ENCODE assay signal across 8 cellular contexts in the genomic region with DNA sequence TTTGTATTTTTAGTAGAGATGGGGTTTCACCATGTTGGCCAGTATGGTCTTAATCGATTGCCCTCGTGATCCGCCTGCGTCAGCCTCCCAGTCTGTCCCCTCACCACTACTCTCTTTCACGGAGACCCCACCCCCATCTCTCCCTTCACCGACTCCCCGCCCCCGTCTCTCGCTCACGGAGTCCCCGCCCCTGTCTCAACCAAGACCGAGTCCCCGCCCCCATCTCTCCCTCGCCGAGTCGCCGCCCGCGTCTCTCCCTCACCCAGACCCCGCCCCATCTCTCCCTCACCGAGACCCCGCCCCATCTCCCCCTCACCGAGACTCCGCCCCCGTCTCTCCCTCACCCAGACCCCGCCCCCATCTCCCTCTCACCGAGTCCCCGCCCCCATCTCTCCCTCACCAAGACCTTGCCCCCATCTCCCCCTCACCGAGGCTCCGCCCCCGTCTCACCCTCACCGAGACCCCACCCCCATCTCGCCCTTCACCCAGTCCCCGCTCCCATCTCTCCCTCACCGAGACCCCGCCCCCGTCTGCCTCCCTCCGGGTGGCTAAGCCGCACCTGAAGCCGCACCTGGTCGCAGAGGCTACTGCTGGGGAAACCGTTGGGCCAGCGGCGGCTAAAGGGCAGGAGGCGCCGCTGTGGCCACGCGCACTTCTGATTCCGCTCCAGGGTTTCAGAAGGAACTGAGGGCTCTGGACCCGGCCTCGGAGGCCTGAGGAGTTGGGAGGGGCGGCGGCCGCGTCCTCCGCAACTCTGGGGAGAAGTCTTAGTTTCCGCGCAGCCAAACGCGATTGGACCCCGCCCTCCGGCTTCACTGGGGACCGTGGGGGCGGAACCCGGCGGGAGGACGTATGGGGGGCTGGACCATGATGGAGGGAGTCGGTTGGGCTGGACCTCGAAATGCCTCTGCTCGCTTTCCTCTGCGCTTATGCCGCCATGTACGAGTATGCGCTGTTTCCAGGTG. TPM values are rescaled to one million over a fixed set of nuclear protein-coding genes. Genes with fewer than 3 reads are reported as not detected.
DNase-seq lines count a peak whose midpoint lies in the region; ATAC-seq, FAIRE-seq and TF ChIP-seq lines count a peak whose summit lies in the region.

No MANE protein-coding gene starts in this region.

- no peaks in the 10 kb centered on the region for H3K9me3 Mint-ChIP-seq in chondrocyte (ENCODE audit: low read depth)

- CTCF ChIA-PET in A549 (lab: Yijun Ruan, JAX) = no interaction called here

- H3K27ac ChIP-seq in A549 = peak overlapping the region; percentile 87 to 91

- TF ChIP-seq CTCF in A549 (IDR thresholded peaks at IDR 0.05) (no peak), chondrocyte (IDR thresholded peaks at IDR 0.05) (no peak), kidney epithelial cell (IDR thresholded peaks at IDR 0.05; ENCODE audit: insufficient read depth, low read length, poor library complexity, severe bottlenecking) (no peak)

- no peak; the same call in 1 of the 2 replicates for TF ChIP-seq POLR2A in A549 (IDR thresholded peaks at IDR 0.05; ENCODE audit: low read length)

- H3K27ac Mint-ChIP-seq in chondrocyte (ENCODE audit: unreplicated experiment) = peak overlapping the region; percentile 95

- DNase-seq in A549 (ENCODE audit: low read depth in 1 of 2, low spot score in 1 of 2) (peak; percentile 70 to 93), NCI-H446 (lab: John Stamatoyannopoulos, UW) (peak; percentile 59 to 93), chondrocyte (ENCODE audit: low spot score) (peak; percentile 99), kidney epithelial cell (ENCODE audit: low read depth) (peak; percentile 70)
- DNase-seq in activated CD4-positive, alpha-beta T cell treated with anti-CD3 and anti-CD28 coated beads for 24 hours (ENCODE audit: low read depth in 2 of 2) = peak; percentile 98 to 99
- DNase-seq in stimulated activated CD4-positive, alpha-beta T cell treated with anti-CD3 and anti-CD28 coated beads, Interleukin-15, amount 100 ng/mL, for 24 hours = peak; percentile 100

- H3K4me3 ChIP-seq in A549 (peak overlapping the region; percentile 67), kidney epithelial cell (ENCODE audit: low read depth, low read length) (peak overlapping the region; percentile 75)

- no peaks in the 10 kb centered on the region for H3K36me3 Mint-ChIP-seq in chondrocyte (ENCODE audit: low read depth)

- peaks cover 12% of the 10 kb centered on the region; the same call in 1 of the 3 replicates for H3K4me1 ChIP-seq in A549

- no peaks in the 10 kb centered on the region for H3K27me3 Mint-ChIP-seq in chondrocyte (ENCODE audit: low read depth)

- peaks cover 3% of the 10 kb centered on the region; the same call in 1 of the 3 replicates for H3K9me3 ChIP-seq in A549

- H3K27me3 ChIP-seq in kidney epithelial cell (ENCODE audit: control insufficient read depth, insufficient read depth, low read length) = no peaks in the 10 kb centered on the region

- peaks cover 29% of the 10 kb centered on the region for H3K4me1 Mint-ChIP-seq in chondrocyte (ENCODE audit: low read depth)

- FAIRE-seq in A549 (lab: Jason Lieb, UNC) = no peak

- no peak for TF ChIP-seq RAD21 in A549 (conservative IDR thresholded peaks at IDR 0.05 in 1 of 2, IDR thresholded peaks at IDR 0.05 in 1 of 2)

- no peaks in the 10 kb centered on the region for H3K36me3 ChIP-seq in kidney epithelial cell (ENCODE audit: control insufficient read depth, insufficient read depth, low read length)

- ATAC-seq in A549 (peak; percentile 89 to 93), GM18868 (IDR thresholded peaks at IDR 0.05; ENCODE audit: unreplicated experiment) (peak; percentile 78), HG03135 (IDR thresholded peaks at IDR 0.05; ENCODE audit: unreplicated experiment) (peak; percentile 77)

- POLR2A ChIA-PET in A549 (lab: Yijun Ruan, JAX) = interaction anchor here (0.7 kb wide), 1 partner anchor 123 kb away, joined by 7 read pairs; no protein-coding TSS in a partner anchor

- WGBS in A549 (ENCODE audit: missing lambda C conversion rate) = 37% methylated on average over 13 of the region's 74 CpGs

- H3K4me3 Mint-ChIP-seq in chondrocyte (ENCODE audit: unreplicated experiment) = peak overlapping the region; percentile 80

- peak overlapping the region; percentile 91 for H3K4me2 ChIP-seq in A549

- no peak for TF ChIP-seq EP300 in A549 (IDR thresholded peaks at IDR 0.05)

TF ChIP-seq in A549, 52 proteins besides CTCF, POLR2A, EP300 and RAD21:
- TF ChIP-seq ZSCAN20 (CRISPR knock-in tag; IDR thresholded peaks at IDR 0.05) (no peak), CHD4 (IDR thresholded peaks at IDR 0.05; ENCODE audit: borderline replicate concordance) (no peak), JUNB (IDR thresholded peaks at IDR 0.05) (no peak), MAFK (IDR thresholded peaks at IDR 0.05; ENCODE audit: partially characterized antibody) (no peak), PHF8 (IDR thresholded peaks at IDR 0.05; ENCODE audit: borderline replicate concordance, low read depth) (peak; percentile 83), RNF2 (IDR thresholded peaks at IDR 0.05; ENCODE audit: borderline replicate concordance, low read depth) (no peak), JUN (IDR thresholded peaks at IDR 0.05) (peak in 1 of 2 experiments; percentile 28; a peak in 1 of 5 replicates), ZC3H11A (IDR thresholded peaks at IDR 0.05) (no peak), GATA3 (IDR thresholded peaks at IDR 0.05; ENCODE audit: borderline replicate concordance) (no peak)
- TF ChIP-seq, protein P1, sequence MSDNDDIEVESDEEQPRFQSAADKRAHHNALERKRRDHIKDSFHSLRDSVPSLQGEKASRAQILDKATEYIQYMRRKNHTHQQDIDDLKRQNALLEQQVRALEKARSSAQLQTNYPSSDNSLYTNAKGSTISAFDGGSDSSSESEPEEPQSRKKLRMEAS (IDR thresholded peaks at IDR 0.05) = peak; percentile 24; the same call in 1 of the 2 replicates
- TF ChIP-seq, protein P2, sequence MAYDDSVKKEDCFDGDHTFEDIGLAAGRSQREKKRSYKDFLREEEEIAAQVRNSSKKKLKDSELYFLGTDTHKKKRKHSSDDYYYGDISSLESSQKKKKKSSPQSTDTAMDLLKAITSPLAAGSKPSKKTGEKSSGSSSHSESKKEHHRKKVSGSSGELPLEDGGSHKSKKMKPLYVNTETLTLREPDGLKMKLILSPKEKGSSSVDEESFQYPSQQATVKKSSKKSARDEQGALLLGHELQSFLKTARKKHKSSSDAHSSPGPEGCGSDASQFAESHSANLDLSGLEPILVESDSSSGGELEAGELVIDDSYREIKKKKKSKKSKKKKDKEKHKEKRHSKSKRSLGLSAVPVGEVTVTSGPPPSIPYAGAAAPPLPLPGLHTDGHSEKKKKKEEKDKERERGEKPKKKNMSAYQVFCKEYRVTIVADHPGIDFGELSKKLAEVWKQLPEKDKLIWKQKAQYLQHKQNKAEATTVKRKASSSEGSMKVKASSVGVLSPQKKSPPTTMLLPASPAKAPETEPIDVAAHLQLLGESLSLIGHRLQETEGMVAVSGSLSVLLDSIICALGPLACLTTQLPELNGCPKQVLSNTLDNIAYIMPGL (CRISPR knock-in tag; IDR thresholded peaks at IDR 0.05; ENCODE audit: borderline replicate concordance) = no peak

RNA-seq across cellular contexts. Expression of a gene that starts 17.1 kb away (rescaled TPM):
- polyA plus RNA-seq in A549 (2011; rRNA removed) (3.3 and 4.5 TPM in 2 replicates), A549 (2017; fragmentation: RNase III; extraction: RNeasy Plus Mini Kit Qiagen cat#74134 plus additional on column Dnase treatment) (1.8 to 3.0 TPM (median 2.1 TPM) in 3 replicates)
- 0.62 and 0.75 TPM in 2 replicates for polyA plus RNA-seq in A549 (2012; cell fraction: cytosol; rRNA removed)
- polyA plus RNA-seq in A549 (2012; cell fraction: nucleus; rRNA removed) = 0.44 and 0.83 TPM in 2 replicates
- 1.3 and 2.6 TPM in 2 replicates for polyA minus RNA-seq in A549 (2011; rRNA and poly(A)+ RNA removed)
- total RNA-seq in chondrocyte (18.8 to 20.3 TPM (median 19.4 TPM) in 3 replicates), kidney epithelial cell (2.8 and 4.2 TPM in 2 replicates)

RNA-seq across cellular contexts. Expression of a gene that starts 33.2 kb away (rescaled TPM):
- polyA plus RNA-seq in A549 (2011; rRNA removed) (10.3 and 12.3 TPM in 2 replicates), A549 (2017; fragmentation: RNase III; extraction: RNeasy Plus Mini Kit Qiagen cat#74134 plus additional on column Dnase treatment) (10.5 to 11.9 TPM (median 10.5 TPM) in 3 replicates)
- polyA plus RNA-seq in A549 (2012; cell fraction: cytosol; rRNA removed) = 16.8 and 25.2 TPM in 2 replicates
- 51.0 and 75.3 TPM in 2 replicates for polyA plus RNA-seq in A549 (2012; cell fraction: nucleus; rRNA removed)
- polyA minus RNA-seq in A549 (2011; rRNA and poly(A)+ RNA removed) = 7.4 TPM in 2 replicates
- total RNA-seq in chondrocyte (24.2 to 27.8 TPM (median 26.7 TPM) in 3 replicates), kidney epithelial cell (25.2 and 30.8 TPM in 2 replicates)

RNA-seq across cellular contexts. Expression of a gene that starts 42.1 kb away (rescaled TPM):
- polyA plus RNA-seq in A549 (2011; rRNA removed) (461 and 519 TPM in 2 replicates), A549 (2017; fragmentation: RNase III; extraction: RNeasy Plus Mini Kit Qiagen cat#74134 plus additional on column Dnase treatment) (451 to 474 TPM (median 460 TPM) in 3 replicates)
- polyA plus RNA-seq in A549 (2012; cell fraction: cytosol; rRNA removed) = 707 and 1,156 TPM in 2 replicates
- polyA plus RNA-seq in A549 (2012; cell fraction: nucleus; rRNA removed) = 278 and 615 TPM in 2 replicates
- 61.9 and 69.7 TPM in 2 replicates for polyA minus RNA-seq in A549 (2011; rRNA and poly(A)+ RNA removed)
- total RNA-seq in chondrocyte (265 to 294 TPM (median 265 TPM) in 3 replicates), kidney epithelial cell (536 and 603 TPM in 2 replicates)

RNA-seq across cellular contexts. Expression of a gene that starts 49.5 kb away (rescaled TPM):
- 20.5 and 30.0 TPM in 2 replicates for polyA plus RNA-seq in A549 (2011; rRNA removed)
- polyA plus RNA-seq in A549 (2012; cell fraction: cytosol; rRNA removed) = 109 and 135 TPM in 2 replicates
- polyA plus RNA-seq in A549 (2012; cell fraction: nucleus; rRNA removed) = 99.3 and 107 TPM in 2 replicates
- polyA plus RNA-seq in A549 (2017; fragmentation: RNase III; extraction: RNeasy Plus Mini Kit Qiagen cat#74134 plus additional on column Dnase treatment) = 56.6 to 61.0 TPM (median 58.5 TPM) in 3 replicates
- 10.6 and 11.9 TPM in 2 replicates for polyA minus RNA-seq in A549 (2011; rRNA and poly(A)+ RNA removed)
- total RNA-seq in chondrocyte = 64.5 to 78.4 TPM (median 65.5 TPM) in 3 replicates
- 102 and 115 TPM in 2 replicates for total RNA-seq in kidney epithelial cell

Comparison
In these comparisons a context has a peak if more than half of its experiments do, and no peak if none do; other contexts are left out.
1. Peak in every context shown above with its lines: DNase-seq, ATAC-seq, H3K4me3 ChIP-seq and H3K27ac ChIP-seq.